20 cellular contexts compared by ENCODE assay signal in the genomic region with DNA sequence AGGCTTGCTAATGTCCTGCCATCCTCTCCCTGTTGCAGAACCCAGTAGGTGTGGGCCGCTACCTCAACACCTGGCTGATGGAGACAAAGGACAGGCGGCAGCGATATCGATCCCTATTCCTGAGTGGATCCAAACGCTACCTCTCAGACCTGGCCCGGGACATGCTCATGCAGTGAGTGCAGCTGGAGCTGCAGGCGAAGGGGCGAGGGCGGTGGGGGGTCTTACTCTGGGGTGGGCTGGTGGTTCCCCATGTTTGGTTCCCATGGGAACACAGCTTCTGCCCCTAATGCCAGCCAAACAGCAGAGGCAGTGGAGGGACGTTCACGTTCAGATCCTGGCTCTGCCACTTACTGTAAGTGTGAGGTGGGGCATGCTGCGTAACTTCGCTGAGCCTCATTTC. TPM values are rescaled to one million over a fixed set of nuclear protein-coding genes. Genes with fewer than 3 reads are reported as not detected.
"Had no signal": no experiment of that assay in that cellular context is flagged by ENCODE, and none has a peak within 500 bp of the region (broad histone marks: within the 10 kb centered on the region; RNA-seq: fewer than 3 reads in every experiment).

No MANE protein-coding gene starts in this region.

- H3K9me3 Mint-ChIP-seq: dendritic cell treated with granulocyte-macrophage colony-stimulating factor and Interleukin-4, amounts not matched to agents 40 ng/mL and 50 ng/mL, for 4 days; effector memory CD8-positive, alpha-beta T cell; nephron; stimulated activated effector memory CD8-positive, alpha-beta T cell treated with anti-CD3 and anti-CD28 coated beads, Interleukin-12 subunit alpha, Interleukin-12 subunit beta, amount 100 ng/mL, for 72 hours had no signal

- ATAC-seq: effector memory CD8-positive, alpha-beta T cell; gastrocnemius medialis; heart right ventricle; left colon; psoas muscle; right lobe of liver; stimulated activated effector memory CD8-positive, alpha-beta T cell treated with anti-CD3 and anti-CD28 coated beads, Interleukin-12 subunit alpha, Interleukin-12 subunit beta, amount 100 ng/mL, for 72 hours; stimulated activated naive CD8-positive, alpha-beta T cell treated with anti-CD3 and anti-CD28 coated beads, Interleukin-15, Interleukin-2, amounts not matched to agents 100 U/mL and 50 U/mL, for 24 hours; upper lobe of right lung had no signal

- H3K27me3 Mint-ChIP-seq: dendritic cell treated with granulocyte-macrophage colony-stimulating factor and Interleukin-4, amounts not matched to agents 40 ng/mL and 50 ng/mL, for 4 days; effector memory CD8-positive, alpha-beta T cell had no signal

- H3K4me1 Mint-ChIP-seq: naive B cell, nephron had no signal

- H3K27ac Mint-ChIP-seq: dendritic cell treated with granulocyte-macrophage colony-stimulating factor and Interleukin-4, amounts not matched to agents 40 ng/mL and 50 ng/mL, for 4 days; nephron; stimulated activated effector memory CD8-positive, alpha-beta T cell treated with anti-CD3 and anti-CD28 coated beads, Interleukin-12 subunit alpha, Interleukin-12 subunit beta, amount 100 ng/mL, for 72 hours had no signal

- H3K4me3 Mint-ChIP-seq: dendritic cell treated with granulocyte-macrophage colony-stimulating factor and Interleukin-4, amounts not matched to agents 40 ng/mL and 50 ng/mL, for 4 days; effector memory CD8-positive, alpha-beta T cell; naive B cell; nephron; stimulated activated effector memory CD8-positive, alpha-beta T cell treated with anti-CD3 and anti-CD28 coated beads, Interleukin-12 subunit alpha, Interleukin-12 subunit beta, amount 100 ng/mL, for 72 hours had no signal

- H3K36me3 Mint-ChIP-seq: stimulated activated effector memory CD8-positive, alpha-beta T cell treated with anti-CD3 and anti-CD28 coated beads, Interleukin-12 subunit alpha, Interleukin-12 subunit beta, amount 100 ng/mL, for 72 hours had no signal

- DNase-seq: effector memory CD8-positive, alpha-beta T cell; gastrocnemius medialis; heart right ventricle; hypothalamus; left colon; mesendoderm; naive B cell; psoas muscle; retina; right lobe of liver; stimulated activated CD4-positive, alpha-beta T cell treated with anti-CD3 and anti-CD28 coated beads, Interleukin-4, amount 100 ng/mL, for 1 hour; stimulated activated CD8-positive, alpha-beta memory T cell treated with anti-CD3 and anti-CD28 coated beads, Interleukin-4, amount 100 ng/mL, for 48 hours; stimulated activated naive CD8-positive, alpha-beta T cell treated with anti-CD3 and anti-CD28 coated beads, Interleukin-15, Interleukin-2, amounts not matched to agents 100 U/mL and 50 U/mL, for 24 hours; tibial artery; upper lobe of right lung had no signal

RNA-seq across cellular contexts. Expression of gene TTC22, which starts 15.8 kb away (rescaled TPM):
- total RNA-seq: fibroblast of villous mesenchyme, lung microvascular endothelial cell had no signal
